In the genomic region with DNA sequence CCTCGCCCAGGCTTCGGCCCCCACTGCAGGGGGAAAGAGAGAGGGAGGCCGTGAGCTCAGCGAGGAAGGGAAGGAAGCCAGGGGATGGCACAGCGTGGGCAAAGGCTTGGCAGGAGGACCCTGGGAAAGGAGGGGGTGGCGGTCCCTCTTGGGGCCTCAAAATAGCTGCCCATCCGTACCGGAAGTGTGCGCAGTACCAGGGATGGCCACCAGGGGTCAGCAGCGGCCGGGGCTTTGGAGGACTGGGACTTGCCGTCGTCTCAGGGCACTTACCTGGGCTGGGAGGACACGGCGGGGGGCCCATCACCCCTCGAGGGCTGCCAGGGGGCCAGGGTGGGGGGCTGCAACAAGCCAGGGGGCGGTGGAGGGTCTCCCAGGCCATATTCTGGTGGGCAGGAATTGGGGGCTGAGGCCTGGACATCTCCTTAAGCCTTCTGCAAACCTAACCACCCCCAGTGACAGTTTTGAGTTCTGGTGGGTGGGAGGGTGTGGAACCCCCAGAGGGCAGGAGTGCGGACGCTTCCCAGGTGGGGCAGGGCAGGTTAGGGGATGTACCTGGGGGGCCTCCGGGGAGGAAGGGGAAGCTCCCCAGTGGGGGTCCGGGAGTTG, we compare ENCODE assay signal across 8 cellular contexts. TPM values are rescaled to one million over a fixed set of nuclear protein-coding genes. Genes with fewer than 3 reads are reported as not detected.
A peak's percentile ranks its signal among the peaks of the same experiment; 100 is the strongest.
DNase-seq lines count a peak whose midpoint lies in the region; ATAC-seq and TF ChIP-seq lines count a peak whose summit lies in the region.

No MANE protein-coding gene starts in this region.

- no peak overlapping the region for H2AK5ac ChIP-seq in H9 (ENCODE audit: insufficient read length, low read length)

- H3K27ac Mint-ChIP-seq in H9, result peak overlapping the region in 1 of 3 experiments; percentile 77; a peak in 2 of 7 replicates
- H3K27ac Mint-ChIP-seq in naive thymus-derived CD4-positive, alpha-beta T cell, result no peak overlapping the region

- H3K4ac ChIP-seq in H9 (ENCODE audit: low read depth, low read length), result no peak overlapping the region

- peaks cover 0 to 32% (median 0%) of the 10 kb centered on the region in 3 experiments for H3K36me3 ChIP-seq in naive thymus-derived CD4-positive, alpha-beta T cell (ENCODE audit: control insufficient read depth in 2 of 3, insufficient read depth in 3 of 3, low read length in 3 of 3)

- no peaks in the 10 kb centered on the region for H3K23me2 ChIP-seq in H9 (ENCODE audit: insufficient read length, low read depth, low read length, poor library complexity, severe bottlenecking)

- no peak overlapping the region for H3K18ac ChIP-seq in H9 (ENCODE audit: insufficient read length, low read depth, low read length)

- no peak overlapping the region for H4K5ac ChIP-seq in H9 (ENCODE audit: insufficient read length, low read depth, low read length)

- H3T11ph ChIP-seq in H9 (ENCODE audit: low read length), result no peak overlapping the region

- H3K79me1 ChIP-seq in H9 (ENCODE audit: insufficient read depth, low read depth, low read length, poor library complexity, severe bottlenecking), result no peaks in the 10 kb centered on the region

- POLR2A ChIA-PET in naive thymus-derived CD4-positive, alpha-beta T cell (lab: Charles Lee), result no interaction called here

- H3K4me1 ChIP-seq in H9 (ENCODE audit: insufficient read depth, low read length), result no peaks in the 10 kb centered on the region
- no peaks in the 10 kb centered on the region for H3K4me1 ChIP-seq in naive thymus-derived CD4-positive, alpha-beta T cell (ENCODE audit: control insufficient read depth in 2 of 2, insufficient read depth in 2 of 2, low read length in 2 of 2)

- TF ChIP-seq CTCF in H9 (conservative IDR thresholded peaks at IDR 0.05) (peak; percentile 92), epithelial cell of proximal tubule (conservative IDR thresholded peaks at IDR 0.05; ENCODE audit: low read depth, low read length) (peak; percentile 88)

- DNase-seq in C1 segment of cervical spinal cord (lab: John Stamatoyannopoulos, UW), result peak in 11 of 14 donors; percentile 1 to 70 (median 22)
- DNase-seq in H9, result peak; percentile 89
- peak; percentile 21 for DNase-seq in NCI-H82 treated with DMSO at 0.1 percent for 48 hours (lab: John Stamatoyannopoulos, UW; ENCODE audit: unreplicated experiment)
- peak; percentile 100 for DNase-seq in activated CD8-positive, alpha-beta memory T cell treated with anti-CD3 and anti-CD28 coated beads, Interleukin-2, amount 50 U/mL, for 48 hours
- DNase-seq in epithelial cell of proximal tubule (ENCODE audit: low read depth), result no peak
- DNase-seq in naive thymus-derived CD4-positive, alpha-beta T cell, result peak; percentile 68 to 93 (median 80)
- peak; percentile 83 for DNase-seq in stimulated activated CD8-positive, alpha-beta memory T cell treated with anti-CD3 and anti-CD28 coated beads, Interleukin-7, amount 100 ng/mL, for 24 hours (ENCODE audit: low read depth)

- H3K9ac ChIP-seq in H9 (ENCODE audit: extremely low read depth, insufficient read length, low read length), result no peak overlapping the region

- H2BK12ac ChIP-seq in H9 (ENCODE audit: insufficient read length, low read depth, low read length), result no peak overlapping the region

- H4K8ac ChIP-seq in H9 (replicated peaks; ENCODE audit: insufficient read length, low read depth, low read length), result no peak overlapping the region

- H3K9me3 Mint-ChIP-seq in H9, result no peaks in the 10 kb centered on the region; a peak in 1 of 5 replicates
- H3K9me3 Mint-ChIP-seq in naive thymus-derived CD4-positive, alpha-beta T cell, result no peaks in the 10 kb centered on the region

- H3K4me2 ChIP-seq in H9 (ENCODE audit: insufficient read depth, insufficient read length, low read length), result no peak overlapping the region

- H4K20me1 ChIP-seq in H9 (ENCODE audit: control insufficient read depth, insufficient read depth, insufficient read length), result no peaks in the 10 kb centered on the region

- no peaks in the 10 kb centered on the region for H3K9me3 ChIP-seq in H9 (ENCODE audit: control insufficient read depth, low read depth, low read length)
- H3K9me3 ChIP-seq in naive thymus-derived CD4-positive, alpha-beta T cell (ENCODE audit: control insufficient read depth in 2 of 3, low read length in 3 of 3), result no peaks in the 10 kb centered on the region

- peak; percentile 96 for ATAC-seq in naive thymus-derived CD4-positive, alpha-beta T cell
- ATAC-seq in HG02884 (IDR thresholded peaks at IDR 0.05; ENCODE audit: unreplicated experiment), result no peak

- H3K27me3 ChIP-seq in H9 (ENCODE audit: insufficient read depth, low read length), result no peaks in the 10 kb centered on the region
- no peaks in the 10 kb centered on the region for H3K27me3 ChIP-seq in naive thymus-derived CD4-positive, alpha-beta T cell (ENCODE audit: control insufficient read depth in 2 of 2, insufficient read depth in 2 of 2, low read length in 2 of 2)

- no peak overlapping the region for H3K14ac ChIP-seq in H9 (ENCODE audit: insufficient read depth, low read length)

- H2BK20ac ChIP-seq in H9 (ENCODE audit: low read depth, low read length, poor library complexity, severe bottlenecking), result no peak overlapping the region

- no CpG with 5 or more reads among the region's 21 CpGs for WGBS in H9 (ENCODE audit: extremely low coverage, insufficient read length, low lambda C conversion rate)

- H3K27ac ChIP-seq in H9 (ENCODE audit: insufficient read length, low read depth, low read length), result no peak overlapping the region
- H3K27ac ChIP-seq in naive thymus-derived CD4-positive, alpha-beta T cell (ENCODE audit: low read depth, low read length), result no peak overlapping the region

- H3K4me1 Mint-ChIP-seq in H9, result no peaks in the 10 kb centered on the region; a peak in 1 of 4 replicates
- H3K4me1 Mint-ChIP-seq in naive thymus-derived CD4-positive, alpha-beta T cell, result no peaks in the 10 kb centered on the region

- H3K36me3 Mint-ChIP-seq in H9 (ENCODE audit: insufficient read depth in 1 of 3, low read depth in 3 of 3), result no peaks in the 10 kb centered on the region
- H3K36me3 Mint-ChIP-seq in naive thymus-derived CD4-positive, alpha-beta T cell, result peaks cover 0 to 12% (median 0%) of the 10 kb centered on the region in 5 donors

- H2BK15ac ChIP-seq in H9 (ENCODE audit: low read depth, low read length), result no peak overlapping the region

- intact Hi-C loops in naive thymus-derived CD4-positive, alpha-beta T cell (cut with micrococcal nuclease), result loop anchor here (1.0 to 5.0 kb wide), 6 partner anchors 29 to 344 kb away; a partner anchor contains a TSS

- no peak overlapping the region for H3K4me3 Mint-ChIP-seq in H9
- H3K4me3 Mint-ChIP-seq in naive thymus-derived CD4-positive, alpha-beta T cell, result no peak overlapping the region

- H3K4me3 ChIP-seq in epithelial cell of proximal tubule (ENCODE audit: low read depth, low read length), result no peak overlapping the region
- H3K4me3 ChIP-seq in naive thymus-derived CD4-positive, alpha-beta T cell (ENCODE audit: low read length), result no peak overlapping the region

- no peak overlapping the region for H3K56ac ChIP-seq in H9 (ENCODE audit: insufficient read length, low read depth, low read length)

- H3K27me3 Mint-ChIP-seq in H9 (ENCODE audit: low read depth), result peaks cover 26% of the 10 kb centered on the region
- no peaks in the 10 kb centered on the region for H3K27me3 Mint-ChIP-seq in naive thymus-derived CD4-positive, alpha-beta T cell

- no peak overlapping the region for H3K23ac ChIP-seq in H9 (ENCODE audit: insufficient read length, low read depth, low read length)

- no peak overlapping the region for H2BK5ac ChIP-seq in H9 (ENCODE audit: insufficient read length, low read length)

- H2AFZ ChIP-seq in H9 (ENCODE audit: low read length), result no peak overlapping the region

- H2BK120ac ChIP-seq in H9 (ENCODE audit: low read depth, low read length, poor library complexity, severe bottlenecking), result no peak overlapping the region

- CTCF ChIA-PET in naive thymus-derived CD4-positive, alpha-beta T cell (lab: Charles Lee), result interaction anchor here (1.0 to 2.2 kb wide), 6 partner anchors 10 to 345 kb away, joined by 3 to 7 read pairs (median 4); no protein-coding TSS in a partner anchor

- no peak overlapping the region for H4K91ac ChIP-seq in H9 (ENCODE audit: insufficient read length, low read depth, low read length)

- H3K79me2 ChIP-seq in H9 (ENCODE audit: insufficient read depth, low read length), result no peaks in the 10 kb centered on the region

RNA-seq across cellular contexts. Expression of a gene that starts 7.8 kb away (rescaled TPM):
- total RNA-seq in H9 (2021), result 40.9 and 41.7 TPM in 2 replicates
- 32.6 TPM in 2 replicates for total RNA-seq in epithelial cell of proximal tubule
- 10 to 100 TPM; 15.8 to 32.7 (median 23.5) TPM for total RNA-seq in naive thymus-derived CD4-positive, alpha-beta T cell
- 10 to 100 TPM; 17.2 to 29.5 TPM for polyA plus RNA-seq in naive thymus-derived CD4-positive, alpha-beta T cell

RNA-seq across cellular contexts. Expression of a gene that starts 24.0 kb away (rescaled TPM):
- total RNA-seq in H9 (2021) (1.3 TPM in 2 replicates), epithelial cell of proximal tubule (not detected in 2 replicates)
- 1 to 10 TPM; 3.0 to 6.4 (median 4.9) TPM for total RNA-seq in naive thymus-derived CD4-positive, alpha-beta T cell
- under 1 TPM in 1 of 2 donors, not detected in 1; 0.27 TPM for polyA plus RNA-seq in naive thymus-derived CD4-positive, alpha-beta T cell

RNA-seq across cellular contexts. Expression of a gene that starts 45.8 kb away (rescaled TPM):
- total RNA-seq in H9 (2021) (20.4 and 21.7 TPM in 2 replicates), epithelial cell of proximal tubule (26.0 and 27.4 TPM in 2 replicates)
- 10 to 100 TPM; 22.6 to 48.2 (median 42.7) TPM for total RNA-seq in naive thymus-derived CD4-positive, alpha-beta T cell
- polyA plus RNA-seq in naive thymus-derived CD4-positive, alpha-beta T cell, result 10 to 100 TPM; 21.9 to 23.0 TPM

RNA-seq across cellular contexts. Expression of a gene that starts 46.0 kb away (rescaled TPM):
- total RNA-seq in H9 (2021) (78.9 and 81.8 TPM in 2 replicates), epithelial cell of proximal tubule (87.5 and 95.8 TPM in 2 replicates)
- 100 to 1,000 TPM in 1 of 5 experiments, 10 to 100 TPM in 4; 60.8 to 114 (median 74.9) TPM for total RNA-seq in naive thymus-derived CD4-positive, alpha-beta T cell
- polyA plus RNA-seq in naive thymus-derived CD4-positive, alpha-beta T cell, result 10 to 100 TPM; 81.6 to 90.1 TPM

RNA-seq across cellular contexts. Expression of a gene that starts 57.1 kb away (rescaled TPM):
- total RNA-seq in H9 (2021), result 30.7 and 31.7 TPM in 2 replicates
- total RNA-seq in epithelial cell of proximal tubule, result 25.9 and 28.5 TPM in 2 replicates
- total RNA-seq in naive thymus-derived CD4-positive, alpha-beta T cell, result 10 to 100 TPM; 13.8 to 33.4 (median 28.7) TPM
- polyA plus RNA-seq in naive thymus-derived CD4-positive, alpha-beta T cell, result 10 to 100 TPM; 25.7 to 37.7 TPM
